In genomic region chr19:37309834-37310575, GRCh38 we compare ENCODE assay signal across 10 cellular contexts.
DNase-seq lines count a peak whose midpoint lies in the region; ATAC-seq and TF ChIP-seq lines count a peak whose summit lies in the region.
"Had no signal": no experiment of that assay in that cellular context is flagged by ENCODE, and none has a peak within 500 bp of the region (broad histone marks: within the 10 kb centered on the region; RNA-seq: fewer than 3 reads in every experiment).

No MANE protein-coding gene starts in this region.

- 74% methylated on average over 7 of the region's 7 CpGs for WGBS in smooth muscle cell (ENCODE audit: low lambda C conversion rate)

- H3K4me1 Mint-ChIP-seq in natural killer cell: peaks cover 11 to 16% of the 10 kb centered on the region in 2 donors
- H3K4me1 Mint-ChIP-seq in natural killer cell treated with Interleukin-12 subunit alpha and Interleukin-12 subunit beta and Interleukin-15 and Interleukin-18, amount 100 ng/mL, for 72 hours (ENCODE audit: low read depth in 2 of 2): peaks cover 12 to 16% of the 10 kb centered on the region in 2 donors
- H3K4me1 Mint-ChIP-seq in activated CD8-positive, alpha-beta T cell treated with anti-CD3 and anti-CD28 coated beads for 36 hours (ENCODE audit: low read depth): peaks cover 11% of the 10 kb centered on the region

- no peak overlapping the region for H3K27ac ChIP-seq in HEK293 (ENCODE audit: extremely low read depth, low read depth, low read length)
- no peak overlapping the region for H3K27ac ChIP-seq in smooth muscle cell (ENCODE audit: low read depth)

- H3K36me3 ChIP-seq in HEK293 (ENCODE audit: control insufficient read depth in 2 of 2, insufficient read depth in 1 of 2, low read length in 2 of 2) (no peaks in the 10 kb centered on the region), smooth muscle cell (ENCODE audit: low read depth) (no peaks in the 10 kb centered on the region)

- H3K4me3 Mint-ChIP-seq in natural killer cell: no peak overlapping the region
- no peak overlapping the region for H3K4me3 Mint-ChIP-seq in natural killer cell treated with Interleukin-12 subunit alpha and Interleukin-12 subunit beta and Interleukin-15 and Interleukin-18, amount 100 ng/mL, for 72 hours
- no peak overlapping the region for H3K4me3 Mint-ChIP-seq in activated CD8-positive, alpha-beta T cell treated with anti-CD3 and anti-CD28 coated beads for 36 hours
- H3K4me3 Mint-ChIP-seq: nephron progenitor cell had no signal

- H2AFZ ChIP-seq in smooth muscle cell (ENCODE audit: low read depth): no peak overlapping the region

- H3K9me3 ChIP-seq in HEK293 (ENCODE audit: control insufficient read depth, insufficient read depth, low read depth, low read length): peaks cover 7% of the 10 kb centered on the region
- H3K9me3 ChIP-seq in smooth muscle cell (replicated peaks; ENCODE audit: low read depth): no peaks in the 10 kb centered on the region

- no peak overlapping the region for H3K9ac ChIP-seq in smooth muscle cell (ENCODE audit: low read depth)

- H3K4me1 ChIP-seq in HEK293 (ENCODE audit: control insufficient read depth, insufficient read depth, low read length): no peaks in the 10 kb centered on the region
- no peaks in the 10 kb centered on the region for H3K4me1 ChIP-seq in smooth muscle cell (ENCODE audit: low read depth)

- H3K36me3 Mint-ChIP-seq in natural killer cell: no peaks in the 10 kb centered on the region
- H3K36me3 Mint-ChIP-seq in natural killer cell treated with Interleukin-12 subunit alpha and Interleukin-12 subunit beta and Interleukin-15 and Interleukin-18, amount 100 ng/mL, for 72 hours: peaks cover 9% of the 10 kb centered on the region
- peaks cover 5% of the 10 kb centered on the region for H3K36me3 Mint-ChIP-seq in activated CD8-positive, alpha-beta T cell treated with anti-CD3 and anti-CD28 coated beads for 36 hours (ENCODE audit: low read depth)

- H4K20me1 ChIP-seq in smooth muscle cell (ENCODE audit: low read depth): no peaks in the 10 kb centered on the region

- peak in 1 of 3 donors; percentile 38 for ATAC-seq in natural killer cell
- ATAC-seq in natural killer cell treated with Interleukin-12 subunit alpha and Interleukin-12 subunit beta and Interleukin-15 and Interleukin-18, amount 100 ng/mL, for 72 hours: no peak
- no peak for ATAC-seq in activated CD8-positive, alpha-beta T cell treated with anti-CD3 and anti-CD28 coated beads for 36 hours
- ATAC-seq in GM18861 (IDR thresholded peaks at IDR 0.05; ENCODE audit: unreplicated experiment): no peak

- DNase-seq in natural killer cell (no peak), smooth muscle cell (lab: John Stamatoyannopoulos, UW; ENCODE audit: unreplicated experiment) (no peak), ACHN (no peak), NCI-H187 treated with DMSO at 0.1 percent for 48 hours (lab: John Stamatoyannopoulos, UW) (no peak)
- no peak for DNase-seq in natural killer cell treated with Interleukin-12 subunit alpha and Interleukin-12 subunit beta and Interleukin-15 and Interleukin-18, amount 100 ng/mL, for 72 hours (ENCODE audit: low spot score)
- peak; percentile 41 for DNase-seq in activated CD8-positive, alpha-beta T cell treated with anti-CD3 and anti-CD28 coated beads for 36 hours
- DNase-seq: effector CD4-positive, alpha-beta T cell; nephron progenitor cell had no signal

- H3K4me2 ChIP-seq in smooth muscle cell: no peak overlapping the region

- no peaks in the 10 kb centered on the region for H3K79me2 ChIP-seq in smooth muscle cell (ENCODE audit: low read depth)

- in situ Hi-C loops in ACHN (cut with HindIII; ENCODE audit: low pct_ligation_motif_present, low pct_unique_long_range_greater_than_20kb, low sequenced_read_pairs): no loop called here

- no peaks in the 10 kb centered on the region for H3K9me3 Mint-ChIP-seq in natural killer cell
- peaks cover 4% of the 10 kb centered on the region for H3K9me3 Mint-ChIP-seq in natural killer cell treated with Interleukin-12 subunit alpha and Interleukin-12 subunit beta and Interleukin-15 and Interleukin-18, amount 100 ng/mL, for 72 hours
- H3K9me3 Mint-ChIP-seq in activated CD8-positive, alpha-beta T cell treated with anti-CD3 and anti-CD28 coated beads for 36 hours: peaks cover 12% of the 10 kb centered on the region

- CTCF ChIA-PET in HEK293 (lab: Yijun Ruan, JAX): interaction anchor here (0.6 to 1.4 kb wide), 3 partner anchors 242 to 470 kb away, joined by 3 to 8 read pairs (median 4); no protein-coding TSS in a partner anchor
- CTCF ChIA-PET in activated CD8-positive, alpha-beta T cell treated with anti-CD3 and anti-CD28 coated beads for 36 hours (lab: Charles Lee): no interaction called here

- H3K27me3 ChIP-seq in smooth muscle cell (ENCODE audit: low read depth): no peaks in the 10 kb centered on the region

- TF ChIP-seq CTCF in natural killer cell (IDR thresholded peaks at IDR 0.05): peak; percentile 51
- no peak for TF ChIP-seq CTCF in HEK293 (tag by site-specific recombination; IDR thresholded peaks at IDR 0.05)
- TF ChIP-seq CTCF in activated CD8-positive, alpha-beta T cell treated with anti-CD3 and anti-CD28 coated beads for 36 hours (IDR thresholded peaks at IDR 0.05): peak; percentile 60
- peak; percentile 12 for TF ChIP-seq CTCF in smooth muscle cell (IDR thresholded peaks at IDR 0.05; ENCODE audit: borderline replicate concordance, insufficient read depth, poor library complexity, severe bottlenecking)

- H3F3A ChIP-seq in smooth muscle cell (ENCODE audit: low read depth): no peaks in the 10 kb centered on the region

- POLR2A ChIA-PET in HEK293 (lab: Yijun Ruan, JAX): no interaction called here
- POLR2A ChIA-PET in activated CD8-positive, alpha-beta T cell treated with anti-CD3 and anti-CD28 coated beads for 36 hours (lab: Charles Lee): no interaction called here

- H3K27me3 Mint-ChIP-seq in natural killer cell (ENCODE audit: low read depth in 2 of 2): peaks cover 0 to 3% of the 10 kb centered on the region in 2 donors
- H3K27me3 Mint-ChIP-seq in natural killer cell treated with Interleukin-12 subunit alpha and Interleukin-12 subunit beta and Interleukin-15 and Interleukin-18, amount 100 ng/mL, for 72 hours: peaks cover 3 to 7% of the 10 kb centered on the region in 2 donors
- H3K27me3 Mint-ChIP-seq in activated CD8-positive, alpha-beta T cell treated with anti-CD3 and anti-CD28 coated beads for 36 hours: peaks cover 3% of the 10 kb centered on the region

- H3K4me3 ChIP-seq in HEK293 (ENCODE audit: low read depth, low read length): no peak overlapping the region
- no peak overlapping the region for H3K4me3 ChIP-seq in smooth muscle cell

- intact Hi-C loops in natural killer cell (cut with micrococcal nuclease): loop anchor here (10.0 kb wide), 3 partner anchors 95 to 1025 kb away; partner anchors contain the start of genes CATSPERG, ZNF383, ZNF573 and ZNF585B
- intact Hi-C loops in activated CD8-positive, alpha-beta T cell treated with anti-CD3 and anti-CD28 coated beads for 36 hours (cut with micrococcal nuclease): loop anchor here (10.0 kb wide), 1 partner anchor 155 kb away; the partner anchor contains the start of genes ZNF569 and ZNF570

- H3K27ac Mint-ChIP-seq in natural killer cell: no peak overlapping the region
- H3K27ac Mint-ChIP-seq in natural killer cell treated with Interleukin-12 subunit alpha and Interleukin-12 subunit beta and Interleukin-15 and Interleukin-18, amount 100 ng/mL, for 72 hours: no peak overlapping the region
- no peak overlapping the region for H3K27ac Mint-ChIP-seq in activated CD8-positive, alpha-beta T cell treated with anti-CD3 and anti-CD28 coated beads for 36 hours
- H3K27ac Mint-ChIP-seq: nephron progenitor cell had no signal

TF ChIP-seq in HEK293, 187 proteins besides CTCF, POLR2A, EP300 and RAD21:
- TF ChIP-seq TCF7L2 (IDR thresholded peaks at IDR 0.05; ENCODE audit: borderline replicate concordance, low read depth, low read length) (no peak), ZNF654 (tag by site-specific recombination; IDR thresholded peaks at IDR 0.05; ENCODE audit: low read depth) (peak; percentile 65)
